Comparison of ENCODE assay signal across 8 cellular contexts in genomic region chr1:50978144-50978851, GRCh38. TPM values are rescaled to one million over a fixed set of nuclear protein-coding genes. Genes with fewer than 3 reads are reported as not detected.
DNase-seq lines count a peak whose midpoint lies in the region; ATAC-seq, FAIRE-seq and TF ChIP-seq lines count a peak whose summit lies in the region.

No MANE protein-coding gene starts in this region.

- H3K4me1 ChIP-seq in DOHH2 (ENCODE audit: control insufficient read depth, low read length) (peaks cover 45% of the 10 kb centered on the region), left ventricle myocardium inferior (peaks cover 47% of the 10 kb centered on the region)

- FAIRE-seq in HTR-8/SVneo (lab: Jason Lieb, UNC), result peak; percentile 85

- H3K9me3 ChIP-seq in DOHH2 (ENCODE audit: control insufficient read depth, insufficient read depth, low read length), result no peaks in the 10 kb centered on the region
- H3K9me3 ChIP-seq in left ventricle myocardium inferior (replicated peaks), result no peaks in the 10 kb centered on the region

- H3K36me3 ChIP-seq in DOHH2 (ENCODE audit: control insufficient read depth, low read length) (peaks cover 40% of the 10 kb centered on the region), left ventricle myocardium inferior (no peaks in the 10 kb centered on the region)

- H3K4me3 ChIP-seq in DOHH2 (ENCODE audit: low read length), result peak overlapping the region; percentile 83
- peak overlapping the region; percentile 92 for H3K4me3 ChIP-seq in left ventricle myocardium inferior

- H3K27ac ChIP-seq in DOHH2 (ENCODE audit: low read depth, low read length) (peak overlapping the region; percentile 97), left ventricle myocardium inferior (replicated peaks) (peak overlapping the region; percentile 99)

- DNase-seq in HTR-8/SVneo (ENCODE audit: insufficient read length, low spot score) (no peak), OCI-M1 (lab: John Stamatoyannopoulos, UW) (peak; percentile 83), amniotic stem cell (lab: John Stamatoyannopoulos, UW) (peak; percentile 29), left ventricle myocardium inferior (peak; percentile 67), pons (ENCODE audit: low spot score) (peak; percentile 51), cerebellar nuclear complex (lab: John Stamatoyannopoulos, UW) (no peak)

- H4K20me1 ChIP-seq in DOHH2 (ENCODE audit: control insufficient read depth, insufficient read depth, low read depth, low read length), result no peaks in the 10 kb centered on the region

- peak overlapping the region; percentile 81 for H3K4me2 ChIP-seq in DOHH2 (ENCODE audit: low read length)

- no peaks in the 10 kb centered on the region for H3K9me2 ChIP-seq in DOHH2 (replicated peaks; ENCODE audit: control insufficient read depth, low read length)

- H3K27me3 ChIP-seq in DOHH2 (ENCODE audit: control insufficient read depth, low read length), result no peaks in the 10 kb centered on the region
- H3K27me3 ChIP-seq in left ventricle myocardium inferior (ENCODE audit: low read depth), result no peaks in the 10 kb centered on the region

- TF ChIP-seq CTCF in DOHH2 (IDR thresholded peaks at IDR 0.05; ENCODE audit: low read depth, low read length, poor library complexity, severe bottlenecking), result no peak
- TF ChIP-seq CTCF in left ventricle myocardium inferior (IDR thresholded peaks at IDR 0.05; ENCODE audit: borderline replicate concordance), result no peak

- peak; percentile 35 for ATAC-seq in GM21390 (IDR thresholded peaks at IDR 0.05; ENCODE audit: unreplicated experiment)

- intact Hi-C loops in left ventricle myocardium inferior (cut with micrococcal nuclease), result no loop called here

- peaks cover 99% of the 10 kb centered on the region for H3K79me2 ChIP-seq in DOHH2 (ENCODE audit: control insufficient read depth, low read length)

- H3F3A ChIP-seq in DOHH2 (ENCODE audit: control insufficient read depth, insufficient read depth), result peaks cover 9% of the 10 kb centered on the region

RNA-seq across cellular contexts. Expression of gene CDKN2C, which starts 8.3 kb away (rescaled TPM):
- 12.8 TPM for total RNA-seq in left ventricle myocardium inferior

RNA-seq across cellular contexts. Expression of gene FAF1, which starts 18.2 kb away (rescaled TPM):
- total RNA-seq in left ventricle myocardium inferior, result 80.0 TPM

Comparison
In these comparisons a context has a peak if more than half of its experiments do, and no peak if none do; other contexts are left out.
1. DNase-seq: peak in OCI-M1 (single experiment), amniotic stem cell (single experiment), left ventricle myocardium inferior (single experiment) and pons (single experiment); none in HTR-8/SVneo (single experiment) and cerebellar nuclear complex (0 of 2).